ENCODE assay signal across 7 cellular contexts in the genomic region with DNA sequence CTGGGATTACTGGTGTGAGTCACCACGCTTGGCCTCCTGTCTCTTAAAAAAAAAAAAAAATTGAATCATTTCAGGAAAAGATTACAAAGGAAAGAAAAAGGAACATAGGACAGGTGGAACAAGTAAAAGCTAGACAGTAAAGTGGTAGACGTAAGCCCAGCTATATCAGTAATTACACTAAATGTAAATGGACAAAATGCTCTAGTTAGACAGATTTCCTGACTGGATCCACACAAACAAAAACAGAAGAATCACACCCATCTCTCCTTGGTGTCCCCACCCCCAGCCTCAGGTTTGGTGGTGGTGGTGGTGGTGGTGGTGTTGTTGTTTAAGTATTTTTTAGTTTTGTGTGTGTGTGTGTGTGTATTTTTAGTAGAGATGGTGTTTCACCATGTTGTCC. TPM values are rescaled to one million over a fixed set of nuclear protein-coding genes. Genes with fewer than 3 reads are reported as not detected.
"Had no signal": no experiment of that assay in that cellular context is flagged by ENCODE, and none has a peak within 500 bp of the region (broad histone marks: within the 10 kb centered on the region; RNA-seq: fewer than 3 reads in every experiment).

No MANE protein-coding gene starts in this region.

- H3K4me3 ChIP-seq: GM23338, HAP-1 had no signal

- H3K27ac Mint-ChIP-seq: GM23338 had no signal

- H3K4me1 ChIP-seq: HAP-1 had no signal

- H3K9me3 ChIP-seq: HAP-1 had no signal

- H3K9me3 Mint-ChIP-seq: GM23338 had no signal

- ATAC-seq: GM23338, HCT116 had no signal

- DNase-seq: H7, IMR-90, KBM-7 had no signal

- H3K4me3 Mint-ChIP-seq: GM23338 had no signal

RNA-seq across cellular contexts. Expression of a gene that starts 6.3 kb away (rescaled TPM):
- total RNA-seq: HT-29, IMR-90 had no signal
- polyA plus RNA-seq: IMR-90 had no signal

RNA-seq across cellular contexts. Expression of a gene that starts 20.3 kb away (rescaled TPM):
- total RNA-seq: HT-29, IMR-90 had no signal
- polyA plus RNA-seq: IMR-90 had no signal

RNA-seq across cellular contexts. Expression of a gene that starts 47.0 kb away (rescaled TPM):
- total RNA-seq: IMR-90 had no signal
